Comparison of ENCODE assay signal across 1 cellular context in the genomic region with DNA sequence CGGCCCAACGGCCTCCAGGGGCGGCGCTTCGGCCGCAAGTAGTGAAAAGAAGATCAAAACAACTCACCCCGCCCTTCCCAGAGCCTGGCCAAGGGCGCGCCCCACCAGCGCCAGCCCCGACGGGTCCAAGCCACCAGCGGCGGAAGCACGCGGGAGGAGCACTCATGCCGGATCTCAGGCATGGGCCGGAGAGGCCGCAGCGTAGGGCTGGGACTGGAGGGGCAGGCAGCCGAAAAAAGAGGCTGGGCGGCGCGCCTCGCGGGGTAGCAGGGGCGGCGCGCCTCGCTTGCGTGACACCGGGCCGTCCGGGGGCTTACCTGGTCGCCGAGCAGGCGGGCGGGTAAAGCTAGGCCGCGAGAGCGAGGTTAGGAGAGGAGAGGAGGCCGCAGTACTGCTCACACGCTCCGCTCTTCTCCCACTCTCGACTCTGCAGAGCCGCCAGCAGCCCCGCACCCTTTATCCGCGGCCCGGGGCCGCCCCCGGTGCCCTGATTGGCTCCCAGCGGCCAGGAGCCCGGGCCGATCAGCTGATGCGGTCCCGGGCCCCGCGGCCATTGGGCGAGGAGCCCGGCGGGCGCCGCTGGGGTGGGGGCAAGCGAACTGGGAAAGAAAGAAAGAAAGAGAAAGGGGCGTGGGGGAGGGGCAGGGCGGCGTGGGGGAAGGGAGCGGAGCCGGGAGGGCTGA.
TF ChIP-seq lines count a peak whose summit lies in the region.

Gene GLUL (minus strand): TSS at position 429 of the 683 bp plus-strand sequence. CDS start 3,053 bp downstream, outside the sequence.

TF ChIP-seq in WTC11, 78 proteins besides CTCF, POLR2A, EP300 and RAD21 (continued from another document):
- TF ChIP-seq, protein P1, sequence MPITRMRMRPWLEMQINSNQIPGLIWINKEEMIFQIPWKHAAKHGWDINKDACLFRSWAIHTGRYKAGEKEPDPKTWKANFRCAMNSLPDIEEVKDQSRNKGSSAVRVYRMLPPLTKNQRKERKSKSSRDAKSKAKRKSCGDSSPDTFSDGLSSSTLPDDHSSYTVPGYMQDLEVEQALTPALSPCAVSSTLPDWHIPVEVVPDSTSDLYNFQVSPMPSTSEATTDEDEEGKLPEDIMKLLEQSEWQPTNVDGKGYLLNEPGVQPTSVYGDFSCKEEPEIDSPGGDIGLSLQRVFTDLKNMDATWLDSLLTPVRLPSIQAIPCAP (CRISPR knock-in tag; IDR thresholded peaks at IDR 0.05), result no peak
- TF ChIP-seq RELA (CRISPR knock-in tag; IDR thresholded peaks at IDR 0.05; ENCODE audit: borderline replicate concordance), result peak; percentile 47; the same call in 1 of the 2 replicates
- TF ChIP-seq NFE2L1 (CRISPR knock-in tag; IDR thresholded peaks at IDR 0.05), result no peak
- peak; percentile 77; the same call in 1 of the 2 replicates for TF ChIP-seq PRRX2 (CRISPR knock-in tag; IDR thresholded peaks at IDR 0.05)
- TF ChIP-seq NR2C2 (CRISPR knock-in tag; IDR thresholded peaks at IDR 0.05), result no peak
- TF ChIP-seq, protein P2, sequence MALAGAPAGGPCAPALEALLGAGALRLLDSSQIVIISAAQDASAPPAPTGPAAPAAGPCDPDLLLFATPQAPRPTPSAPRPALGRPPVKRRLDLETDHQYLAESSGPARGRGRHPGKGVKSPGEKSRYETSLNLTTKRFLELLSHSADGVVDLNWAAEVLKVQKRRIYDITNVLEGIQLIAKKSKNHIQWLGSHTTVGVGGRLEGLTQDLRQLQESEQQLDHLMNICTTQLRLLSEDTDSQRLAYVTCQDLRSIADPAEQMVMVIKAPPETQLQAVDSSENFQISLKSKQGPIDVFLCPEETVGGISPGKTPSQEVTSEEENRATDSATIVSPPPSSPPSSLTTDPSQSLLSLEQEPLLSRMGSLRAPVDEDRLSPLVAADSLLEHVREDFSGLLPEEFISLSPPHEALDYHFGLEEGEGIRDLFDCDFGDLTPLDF (CRISPR knock-in tag; IDR thresholded peaks at IDR 0.05), result 0 out of 2 replicates have a peak, but pooled peaks have one; percentile 43
- no peak; the same call in 1 of the 2 replicates for TF ChIP-seq TP53 (CRISPR knock-in tag; IDR thresholded peaks at IDR 0.05)
- peak; percentile 48 for TF ChIP-seq E2F5 (CRISPR knock-in tag; IDR thresholded peaks at IDR 0.05)
- TF ChIP-seq ZNF138 (CRISPR knock-in tag; conservative IDR thresholded peaks at IDR 0.05), result no peak
- TF ChIP-seq ZMAT4 (CRISPR knock-in tag; IDR thresholded peaks at IDR 0.05), result peak; percentile 91
- TF ChIP-seq SP1 (CRISPR knock-in tag; conservative IDR thresholded peaks at IDR 0.05), result peak; percentile 62
- TF ChIP-seq IRF2 (CRISPR knock-in tag; IDR thresholded peaks at IDR 0.05; ENCODE audit: borderline replicate concordance, low read depth), result no peak
- TF ChIP-seq EMX1 (CRISPR knock-in tag; IDR thresholded peaks at IDR 0.05), result peak; percentile 81; the same call in 1 of the 2 replicates
- TF ChIP-seq SMAD4 (CRISPR knock-in tag; IDR thresholded peaks at IDR 0.05), result no peak
- no peak for TF ChIP-seq ATF2 (CRISPR knock-in tag; IDR thresholded peaks at IDR 0.05; ENCODE audit: borderline replicate concordance, low read depth)
- peak; percentile 69 for TF ChIP-seq GABPB1 (CRISPR knock-in tag; IDR thresholded peaks at IDR 0.05)
- TF ChIP-seq CREM (CRISPR knock-in tag; IDR thresholded peaks at IDR 0.05), result peak; percentile 28; the same call in 1 of the 2 replicates
- TF ChIP-seq, protein P3, sequence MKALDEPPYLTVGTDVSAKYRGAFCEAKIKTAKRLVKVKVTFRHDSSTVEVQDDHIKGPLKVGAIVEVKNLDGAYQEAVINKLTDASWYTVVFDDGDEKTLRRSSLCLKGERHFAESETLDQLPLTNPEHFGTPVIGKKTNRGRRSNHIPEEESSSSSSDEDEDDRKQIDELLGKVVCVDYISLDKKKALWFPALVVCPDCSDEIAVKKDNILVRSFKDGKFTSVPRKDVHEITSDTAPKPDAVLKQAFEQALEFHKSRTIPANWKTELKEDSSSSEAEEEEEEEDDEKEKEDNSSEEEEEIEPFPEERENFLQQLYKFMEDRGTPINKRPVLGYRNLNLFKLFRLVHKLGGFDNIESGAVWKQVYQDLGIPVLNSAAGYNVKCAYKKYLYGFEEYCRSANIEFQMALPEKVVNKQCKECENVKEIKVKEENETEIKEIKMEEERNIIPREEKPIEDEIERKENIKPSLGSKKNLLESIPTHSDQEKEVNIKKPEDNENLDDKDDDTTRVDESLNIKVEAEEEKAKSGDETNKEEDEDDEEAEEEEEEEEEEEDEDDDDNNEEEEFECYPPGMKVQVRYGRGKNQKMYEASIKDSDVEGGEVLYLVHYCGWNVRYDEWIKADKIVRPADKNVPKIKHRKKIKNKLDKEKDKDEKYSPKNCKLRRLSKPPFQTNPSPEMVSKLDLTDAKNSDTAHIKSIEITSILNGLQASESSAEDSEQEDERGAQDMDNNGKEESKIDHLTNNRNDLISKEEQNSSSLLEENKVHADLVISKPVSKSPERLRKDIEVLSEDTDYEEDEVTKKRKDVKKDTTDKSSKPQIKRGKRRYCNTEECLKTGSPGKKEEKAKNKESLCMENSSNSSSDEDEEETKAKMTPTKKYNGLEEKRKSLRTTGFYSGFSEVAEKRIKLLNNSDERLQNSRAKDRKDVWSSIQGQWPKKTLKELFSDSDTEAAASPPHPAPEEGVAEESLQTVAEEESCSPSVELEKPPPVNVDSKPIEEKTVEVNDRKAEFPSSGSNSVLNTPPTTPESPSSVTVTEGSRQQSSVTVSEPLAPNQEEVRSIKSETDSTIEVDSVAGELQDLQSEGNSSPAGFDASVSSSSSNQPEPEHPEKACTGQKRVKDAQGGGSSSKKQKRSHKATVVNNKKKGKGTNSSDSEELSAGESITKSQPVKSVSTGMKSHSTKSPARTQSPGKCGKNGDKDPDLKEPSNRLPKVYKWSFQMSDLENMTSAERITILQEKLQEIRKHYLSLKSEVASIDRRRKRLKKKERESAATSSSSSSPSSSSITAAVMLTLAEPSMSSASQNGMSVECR (CRISPR knock-in tag; IDR thresholded peaks at IDR 0.05; ENCODE audit: borderline replicate concordance), result peak; percentile 96
- peak; percentile 83; the same call in 1 of the 2 replicates for TF ChIP-seq JUN (CRISPR knock-in tag; IDR thresholded peaks at IDR 0.05)
- TF ChIP-seq ZNF232 (CRISPR knock-in tag; IDR thresholded peaks at IDR 0.05), result peak; percentile 30; the same call in 1 of the 2 replicates
- TF ChIP-seq NFYB (CRISPR knock-in tag; conservative IDR thresholded peaks at IDR 0.05; ENCODE audit: low read depth), result peak; percentile 90
- TF ChIP-seq USF2 (CRISPR knock-in tag; IDR thresholded peaks at IDR 0.05), result peak; percentile 80
- peak; percentile 88; the same call in 1 of the 2 replicates for TF ChIP-seq HMGXB4 (CRISPR knock-in tag; IDR thresholded peaks at IDR 0.05)
- peak; percentile 18; the same call in 1 of the 2 replicates for TF ChIP-seq MYBL2 (CRISPR knock-in tag; IDR thresholded peaks at IDR 0.05)
- peak; percentile 74; the same call in 1 of the 2 replicates for TF ChIP-seq USF1 (CRISPR knock-in tag; IDR thresholded peaks at IDR 0.05)
- no peak for TF ChIP-seq ZBTB43 (CRISPR knock-in tag; IDR thresholded peaks at IDR 0.05)
- TF ChIP-seq, protein P4, sequence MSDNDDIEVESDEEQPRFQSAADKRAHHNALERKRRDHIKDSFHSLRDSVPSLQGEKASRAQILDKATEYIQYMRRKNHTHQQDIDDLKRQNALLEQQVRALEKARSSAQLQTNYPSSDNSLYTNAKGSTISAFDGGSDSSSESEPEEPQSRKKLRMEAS (CRISPR knock-in tag; IDR thresholded peaks at IDR 0.05), result peak; percentile 85
- 0 out of 2 replicates have a peak, but pooled peaks have one; percentile 40 for TF ChIP-seq FOXK1 (CRISPR knock-in tag; IDR thresholded peaks at IDR 0.05)
- TF ChIP-seq ZNF671 (CRISPR knock-in tag; IDR thresholded peaks at IDR 0.05), result peak; percentile 45; the same call in 1 of the 2 replicates
- TF ChIP-seq TEAD1 (CRISPR knock-in tag; IDR thresholded peaks at IDR 0.05), result peak; percentile 67; the same call in 1 of the 2 replicates
